In genomic region chr16:87383522-87384161, GRCh38 we compare ENCODE assay signal across 8 cellular contexts. TPM values are rescaled to one million over a fixed set of nuclear protein-coding genes. Genes with fewer than 3 reads are reported as not detected.
A peak's percentile ranks its signal among the peaks of the same experiment; 100 is the strongest.
DNase-seq lines count a peak whose midpoint lies in the region; ATAC-seq and TF ChIP-seq lines count a peak whose summit lies in the region.

Gene FBXO31, minus strand, starts transcription at chr16:87383776. Its CDS starts 32 bp downstream, at chr16:87383744.

- H3K36me3 ChIP-seq in BJ (ENCODE audit: control insufficient read depth, insufficient read depth, low read length), result no peaks in the 10 kb centered on the region

- H3K36me3 Mint-ChIP-seq in activated CD8-positive, alpha-beta T cell treated with anti-CD3 and anti-CD28 coated beads, Interleukin-2, amount 10 ng/mL, durations not matched to agents 7 days and 5 days (ENCODE audit: low read depth), result peaks cover 11% of the 10 kb centered on the region

- POLR2A ChIA-PET in BJ (lab: Charles Lee), result no interaction called here
- POLR2A ChIA-PET in activated CD8-positive, alpha-beta T cell treated with anti-CD3 and anti-CD28 coated beads, Interleukin-2, amount 10 ng/mL, durations not matched to agents 7 days and 5 days (lab: Charles Lee), result interaction anchor here (0.5 to 3.6 kb wide), 9 partner anchors 10 to 103 kb away, joined by 3 to 37 read pairs (median 3); partner anchors contain the start of genes C16orf95 and MAP1LC3B

- CTCF ChIA-PET in BJ (lab: Yijun Ruan, JAX), result interaction anchor here (0.6 to 1.8 kb wide), 7 partner anchors 8 to 65 kb away, joined by 3 to 9 read pairs (median 5); no protein-coding TSS in a partner anchor
- CTCF ChIA-PET in activated CD8-positive, alpha-beta T cell treated with anti-CD3 and anti-CD28 coated beads, Interleukin-2, amount 10 ng/mL, durations not matched to agents 7 days and 5 days (lab: Charles Lee), result interaction anchor here (1.1 to 5.0 kb wide), 4 partner anchors 11 to 253 kb away, joined by 3 to 25 read pairs (median 10); partner anchors contain the start of gene C16orf95

- peak within 1 kb of the TSS; percentile 97 for H3K27ac Mint-ChIP-seq in activated CD8-positive, alpha-beta T cell treated with anti-CD3 and anti-CD28 coated beads, Interleukin-2, amount 10 ng/mL, durations not matched to agents 7 days and 5 days

- peak; percentile 76 for TF ChIP-seq POLR2A in GM19193 (IDR thresholded peaks at IDR 0.05; ENCODE audit: extremely low read depth, insufficient read depth, insufficient read length)

- no peaks in the 10 kb centered on the region for H3K9me3 Mint-ChIP-seq in activated CD8-positive, alpha-beta T cell treated with anti-CD3 and anti-CD28 coated beads, Interleukin-2, amount 10 ng/mL, durations not matched to agents 7 days and 5 days (ENCODE audit: insufficient read depth)

- peak; percentile 41 for ATAC-seq in HG03442 (IDR thresholded peaks at IDR 0.05; ENCODE audit: unreplicated experiment)
- ATAC-seq in activated CD8-positive, alpha-beta T cell treated with anti-CD3 and anti-CD28 coated beads, Interleukin-2, amount 10 ng/mL, durations not matched to agents 7 days and 5 days, result peak; percentile 72

- H3K4me1 Mint-ChIP-seq in activated CD8-positive, alpha-beta T cell treated with anti-CD3 and anti-CD28 coated beads, Interleukin-2, amount 10 ng/mL, durations not matched to agents 7 days and 5 days (ENCODE audit: low read depth), result peaks cover 50% of the 10 kb centered on the region

- DNase-seq in BJ (ENCODE audit: low read depth) (peak; percentile 51), NCI-H774 (lab: John Stamatoyannopoulos, UW) (peak; percentile 49), lung microvascular endothelial cell (ENCODE audit: low read depth in 2 of 2) (peak; percentile 91 to 92)
- peak; percentile 90 for DNase-seq in activated CD8-positive, alpha-beta T cell treated with anti-CD3 and anti-CD28 coated beads, Interleukin-2, amount 10 ng/mL, durations not matched to agents 7 days and 5 days
- DNase-seq in effector CD4-positive, alpha-beta T cell, result peak; percentile 84
- DNase-seq in stimulated activated CD4-positive, alpha-beta T cell treated with anti-CD3 and anti-CD28 coated beads, TNF-alpha, amount 100 ng/mL, for 48 hours (ENCODE audit: low read depth in 3 of 3), result peak; percentile 85 to 88 (median 86)

- H3K27me3 Mint-ChIP-seq in activated CD8-positive, alpha-beta T cell treated with anti-CD3 and anti-CD28 coated beads, Interleukin-2, amount 10 ng/mL, durations not matched to agents 7 days and 5 days (ENCODE audit: low read depth), result peaks cover 2% of the 10 kb centered on the region

- H3K27me3 ChIP-seq in BJ (ENCODE audit: control insufficient read depth, insufficient read depth, low read length), result no peaks in the 10 kb centered on the region

- peak within 1 kb of the TSS; percentile 91 for H3K4me3 ChIP-seq in BJ (ENCODE audit: low read depth, low read length)

- TF ChIP-seq CTCF in BJ (IDR thresholded peaks at IDR 0.05; ENCODE audit: insufficient read depth, low read depth, low read length), result 0 out of 2 replicates have a peak, but pooled peaks have one; percentile 2

- peak within 1 kb of the TSS; percentile 89 for H3K4me3 Mint-ChIP-seq in activated CD8-positive, alpha-beta T cell treated with anti-CD3 and anti-CD28 coated beads, Interleukin-2, amount 10 ng/mL, durations not matched to agents 7 days and 5 days

RNA-seq across cellular contexts. Expression of gene FBXO31, which starts in this region (rescaled TPM):
- polyA plus RNA-seq in BJ (2011; rRNA removed), result 16.7 and 24.8 TPM in 2 replicates
- polyA minus RNA-seq in BJ (2011; rRNA and poly(A)+ RNA removed), result 17.6 and 21.6 TPM in 2 replicates
- 10 to 100 TPM; 29.3 to 30.1 TPM for total RNA-seq in activated CD8-positive, alpha-beta T cell treated with anti-CD3 and anti-CD28 coated beads, Interleukin-2, amount 10 ng/mL, durations not matched to agents 7 days and 5 days
- total RNA-seq in lung microvascular endothelial cell, result 14.8 and 18.5 TPM in 2 replicates

Comparison
In these comparisons a context has a peak if more than half of its experiments do, and no peak if none do; other contexts are left out.
1. Peak in every context shown above with its lines: DNase-seq, ATAC-seq and H3K4me3 ChIP-seq.